In genomic region chr10:92677708-92678107, GRCh38 we compare ENCODE assay signal across 29 cellular contexts.
"Had no signal": no experiment of that assay in that cellular context is flagged by ENCODE, and none has a peak within 500 bp of the region (broad histone marks: within the 10 kb centered on the region; RNA-seq: fewer than 3 reads in every experiment).

No MANE protein-coding gene starts in this region.

- ATAC-seq: stimulated activated effector memory CD8-positive, alpha-beta T cell treated with anti-CD3 and anti-CD28 coated beads, Interleukin-12 subunit alpha, Interleukin-12 subunit beta, amount 100 ng/mL, for 72 hours; stimulated activated memory B cell treated with anti-CD40 and anti-IgM and Interleukin-4, amounts not matched to agents 10 μg/mL and 1 μg/mL and 100 μg/mL, for 72 hours; stimulated activated naive B cell treated with anti-CD40 and anti-IgM and Interleukin-4, amounts not matched to agents 10 μg/mL and 1 μg/mL and 100 μg/mL, for 72 hours; stimulated activated naive CD8-positive, alpha-beta T cell treated with anti-CD3 and anti-CD28 coated beads, Interleukin-15, amount 100 ng/mL, for 72 hours; stimulated activated naive CD8-positive, alpha-beta T cell treated with anti-CD3 and anti-CD28 coated beads, Interleukin-15, Interleukin-2, amounts not matched to agents 100 U/mL and 50 U/mL, for 24 hours; upper lobe of right lung had no signal

- H3K4me3 ChIP-seq: stomach, suprapubic skin, testis, thoracic aorta, thyroid gland, tibial artery, tibial nerve, transverse colon, upper lobe of left lung, upper lobe of right lung, uterus, vagina had no signal

- H3K36me3 ChIP-seq: stomach, suprapubic skin, thoracic aorta, thyroid gland, tibial artery, tibial nerve, transverse colon, upper lobe of left lung, upper lobe of right lung, uterus, vagina had no signal

- H3K36me3 Mint-ChIP-seq: stimulated activated effector memory CD8-positive, alpha-beta T cell treated with anti-CD3 and anti-CD28 coated beads, Interleukin-12 subunit alpha, Interleukin-12 subunit beta, amount 100 ng/mL, for 72 hours; type B pancreatic cell had no signal

- H3K4me1 ChIP-seq: stomach, suprapubic skin, testis, thyroid gland, tibial artery, tibial nerve, transverse colon, upper lobe of left lung, upper lobe of right lung, uterus, vagina had no signal

- DNase-seq: stimulated activated CD4-positive, alpha-beta T cell treated with anti-CD3 and anti-CD28 coated beads, Interleukin-2, amount 100 ng/mL, for 48 hours; stimulated activated CD4-positive, alpha-beta T cell treated with anti-CD3 and anti-CD28 coated beads, Interleukin-4, amount 100 ng/mL, for 1 hour; stimulated activated CD4-positive, alpha-beta T cell treated with anti-CD3 and anti-CD28 coated beads, Interleukin-4, amount 100 ng/mL, for 24 hours; stimulated activated CD4-positive, alpha-beta T cell treated with anti-CD3 and anti-CD28 coated beads, Interleukin-4, amount 100 ng/mL, for 4 hours; stimulated activated CD8-positive, alpha-beta memory T cell treated with anti-CD3 and anti-CD28 coated beads, Interleukin-4, amount 100 ng/mL, for 48 hours; stimulated activated naive B cell treated with anti-CD40 and anti-IgM and Interleukin-4, amounts not matched to agents 10 μg/mL and 1 μg/mL and 100 μg/mL, for 72 hours; stimulated activated naive CD4-positive, alpha-beta T cell; stimulated activated naive CD4-positive, alpha-beta T cell treated with Interleukin-2 at 50 U/mL for 16 hours; stimulated activated naive CD8-positive, alpha-beta T cell treated with anti-CD3 and anti-CD28 coated beads, Interleukin-15, amount 100 ng/mL, for 72 hours; stimulated activated naive CD8-positive, alpha-beta T cell treated with anti-CD3 and anti-CD28 coated beads, Interleukin-15, Interleukin-2, amounts not matched to agents 100 U/mL and 50 U/mL, for 24 hours; stomach; substantia nigra; testis; thyroid gland; tibial artery; transverse colon; trophoblast cell; upper lobe of left lung; upper lobe of right lung; uterus had no signal

- FAIRE-seq: urothelium cell line had no signal

- H3K27me3 ChIP-seq: stomach, suprapubic skin, testis, thyroid gland, tibial artery, tibial nerve, transverse colon, upper lobe of left lung, upper lobe of right lung, uterus, vagina had no signal

- H3K27ac Mint-ChIP-seq: stimulated activated effector memory CD8-positive, alpha-beta T cell treated with anti-CD3 and anti-CD28 coated beads, Interleukin-12 subunit alpha, Interleukin-12 subunit beta, amount 100 ng/mL, for 72 hours; stimulated activated memory B cell treated with anti-CD40 and anti-IgM and Interleukin-4, amounts not matched to agents 10 μg/mL and 1 μg/mL and 100 μg/mL, for 72 hours; stimulated activated naive B cell treated with anti-CD40 and anti-IgM and Interleukin-4, amounts not matched to agents 10 μg/mL and 1 μg/mL and 100 μg/mL, for 72 hours; stimulated activated naive CD8-positive, alpha-beta T cell treated with anti-CD3 and anti-CD28 coated beads, Interleukin-15, amount 100 ng/mL, for 72 hours; stimulated activated naive CD8-positive, alpha-beta T cell treated with anti-CD3 and anti-CD28 coated beads, Interleukin-15, Interleukin-2, amounts not matched to agents 100 ng/mL and 50 ng/mL, for 24 hours; type B pancreatic cell had no signal

- H3K27ac ChIP-seq: stomach, suprapubic skin, testis, thoracic aorta, thyroid gland, tibial artery, tibial nerve, transverse colon, upper lobe of left lung, upper lobe of right lung, uterus, vagina had no signal

- H3K9me3 ChIP-seq: stomach, suprapubic skin, testis, thoracic aorta, thyroid gland, tibial artery, transverse colon, upper lobe of left lung, upper lobe of right lung, uterus, vagina had no signal

- H3K9me3 Mint-ChIP-seq: stimulated activated effector memory CD8-positive, alpha-beta T cell treated with anti-CD3 and anti-CD28 coated beads, Interleukin-12 subunit alpha, Interleukin-12 subunit beta, amount 100 ng/mL, for 72 hours; stimulated activated memory B cell treated with anti-CD40 and anti-IgM and Interleukin-4, amounts not matched to agents 10 μg/mL and 1 μg/mL and 100 μg/mL, for 72 hours; stimulated activated naive CD8-positive, alpha-beta T cell treated with anti-CD3 and anti-CD28 coated beads, Interleukin-15, Interleukin-2, amounts not matched to agents 100 ng/mL and 50 ng/mL, for 24 hours; type B pancreatic cell had no signal
